In the genomic region with DNA sequence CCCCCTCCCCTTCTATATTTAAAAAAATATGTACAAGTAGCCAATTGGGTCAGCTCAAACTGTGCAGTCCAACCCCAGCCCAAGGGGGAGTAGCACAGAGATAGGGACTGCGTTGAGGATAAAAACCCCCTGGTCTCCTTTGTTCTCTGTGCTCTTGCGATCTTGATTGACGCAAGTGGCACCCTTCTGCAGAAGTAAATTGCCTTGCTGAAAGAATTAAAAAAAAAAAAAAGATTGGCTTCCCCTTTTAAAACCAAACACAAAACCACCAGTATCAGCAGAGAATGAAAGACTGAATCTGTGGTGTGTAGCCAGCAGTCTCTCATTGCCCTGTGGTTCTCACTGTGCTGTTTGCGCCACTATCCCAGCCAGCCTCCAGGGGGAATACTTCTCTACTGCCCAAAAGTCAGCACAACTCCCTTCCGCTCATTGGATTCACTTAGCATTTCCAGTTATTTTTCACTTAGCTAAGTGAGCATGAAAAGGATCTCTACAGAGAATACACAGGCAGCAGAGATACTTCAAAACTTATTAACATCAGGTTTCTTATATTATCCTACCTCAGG, we compare ENCODE assay signal across 1 cellular context.
TF ChIP-seq lines count a peak whose summit lies in the region.

No MANE protein-coding gene starts in this region.

TF ChIP-seq in H1, 55 proteins besides CTCF, POLR2A, EP300 and RAD21 (continued from another document):
- no peak for TF ChIP-seq SP2 (IDR thresholded peaks at IDR 0.05; ENCODE audit: low read length)
- TF ChIP-seq, protein P1, sequence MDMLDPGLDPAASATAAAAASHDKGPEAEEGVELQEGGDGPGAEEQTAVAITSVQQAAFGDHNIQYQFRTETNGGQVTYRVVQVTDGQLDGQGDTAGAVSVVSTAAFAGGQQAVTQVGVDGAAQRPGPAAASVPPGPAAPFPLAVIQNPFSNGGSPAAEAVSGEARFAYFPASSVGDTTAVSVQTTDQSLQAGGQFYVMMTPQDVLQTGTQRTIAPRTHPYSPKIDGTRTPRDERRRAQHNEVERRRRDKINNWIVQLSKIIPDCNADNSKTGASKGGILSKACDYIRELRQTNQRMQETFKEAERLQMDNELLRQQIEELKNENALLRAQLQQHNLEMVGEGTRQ (IDR thresholded peaks at IDR 0.05; ENCODE audit: low read length): no peak
- TF ChIP-seq, protein P2, sequence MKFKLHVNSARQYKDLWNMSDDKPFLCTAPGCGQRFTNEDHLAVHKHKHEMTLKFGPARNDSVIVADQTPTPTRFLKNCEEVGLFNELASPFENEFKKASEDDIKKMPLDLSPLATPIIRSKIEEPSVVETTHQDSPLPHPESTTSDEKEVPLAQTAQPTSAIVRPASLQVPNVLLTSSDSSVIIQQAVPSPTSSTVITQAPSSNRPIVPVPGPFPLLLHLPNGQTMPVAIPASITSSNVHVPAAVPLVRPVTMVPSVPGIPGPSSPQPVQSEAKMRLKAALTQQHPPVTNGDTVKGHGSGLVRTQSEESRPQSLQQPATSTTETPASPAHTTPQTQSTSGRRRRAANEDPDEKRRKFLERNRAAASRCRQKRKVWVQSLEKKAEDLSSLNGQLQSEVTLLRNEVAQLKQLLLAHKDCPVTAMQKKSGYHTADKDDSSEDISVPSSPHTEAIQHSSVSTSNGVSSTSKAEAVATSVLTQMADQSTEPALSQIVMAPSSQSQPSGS (IDR thresholded peaks at IDR 0.05; ENCODE audit: low read length): no peak
- no peak for TF ChIP-seq MAFK (IDR thresholded peaks at IDR 0.05; ENCODE audit: low read depth, low read length)
- no peak for TF ChIP-seq SIX5 (IDR thresholded peaks at IDR 0.05; ENCODE audit: low read depth, low read length)
- TF ChIP-seq CHD2 (IDR thresholded peaks at IDR 0.05; ENCODE audit: low read length): no peak
- TF ChIP-seq SIRT6 (IDR thresholded peaks at IDR 0.05; ENCODE audit: low read length): no peak
